Comparison of ENCODE assay signal across 13 cellular contexts in genomic region chr18:9184998-9185613, GRCh38. TPM values are rescaled to one million over a fixed set of nuclear protein-coding genes. Genes with fewer than 3 reads are reported as not detected.
DNase-seq lines count a peak whose midpoint lies in the region; ATAC-seq and TF ChIP-seq lines count a peak whose summit lies in the region.
"Had no signal": no experiment of that assay in that cellular context is flagged by ENCODE, and none has a peak within 500 bp of the region (broad histone marks: within the 10 kb centered on the region; RNA-seq: fewer than 3 reads in every experiment).

No MANE protein-coding gene starts in this region.

- no peaks in the 10 kb centered on the region for H3K27me3 Mint-ChIP-seq in CD4-positive, alpha-beta memory T cell
- no peaks in the 10 kb centered on the region for H3K27me3 Mint-ChIP-seq in naive B cell
- H3K27me3 Mint-ChIP-seq: type B pancreatic cell had no signal

- peak overlapping the region; percentile 2 to 23 for H3K4me3 ChIP-seq in CD4-positive, alpha-beta memory T cell (ENCODE audit: low read length in 2 of 2)
- H3K4me3 ChIP-seq in astrocyte of the spinal cord (ENCODE audit: low read depth, low read length), result no peak overlapping the region
- H3K4me3 ChIP-seq: body of pancreas, pancreas had no signal

- intact Hi-C loops in CD4-positive, alpha-beta memory T cell (cut with micrococcal nuclease), result no loop called here
- intact Hi-C loops in head of caudate nucleus (cut with DNase I), result no loop called here

- no peaks in the 10 kb centered on the region for H3K9me3 Mint-ChIP-seq in CD4-positive, alpha-beta memory T cell
- H3K9me3 Mint-ChIP-seq in naive B cell, result peaks cover 0 to 3% (median 0%) of the 10 kb centered on the region in 7 donors
- H3K9me3 Mint-ChIP-seq: type B pancreatic cell had no signal

- H3K4me1 ChIP-seq in CD4-positive, alpha-beta memory T cell (ENCODE audit: insufficient read depth, low read length), result peaks cover 65% of the 10 kb centered on the region

- peaks cover 42 to 83% (median 60%) of the 10 kb centered on the region in 4 donors for H3K4me1 Mint-ChIP-seq in CD4-positive, alpha-beta memory T cell
- H3K4me1 Mint-ChIP-seq in naive B cell, result peaks cover 28 to 57% (median 50%) of the 10 kb centered on the region in 3 donors

- ATAC-seq in GM18511 (IDR thresholded peaks at IDR 0.05; ENCODE audit: unreplicated experiment), result peak; percentile 26
- ATAC-seq in naive B cell (ENCODE audit: low read depth in 2 of 2), result peak; percentile 35 to 40
- ATAC-seq in GM21528 (IDR thresholded peaks at IDR 0.05; ENCODE audit: low FRiP score, unreplicated experiment), result no peak
- ATAC-seq: body of pancreas had no signal

- no peaks in the 10 kb centered on the region for H3K9me3 ChIP-seq in CD4-positive, alpha-beta memory T cell (ENCODE audit: control insufficient read depth in 1 of 2, low read length in 2 of 2)
- H3K9me3 ChIP-seq: body of pancreas, pancreas had no signal

- in situ Hi-C loops in astrocyte of the spinal cord (cut with HindIII; ENCODE audit: low sequenced_read_pairs), result no loop called here

- H3K27me3 ChIP-seq in CD4-positive, alpha-beta memory T cell (ENCODE audit: insufficient read depth, low read length), result no peaks in the 10 kb centered on the region
- H3K27me3 ChIP-seq: body of pancreas, pancreas had no signal

- H3K36me3 ChIP-seq in CD4-positive, alpha-beta memory T cell (ENCODE audit: insufficient read depth, low read length), result peaks cover 11% of the 10 kb centered on the region

- POLR2A ChIA-PET in CD4-positive, alpha-beta memory T cell (lab: Charles Lee; ENCODE audit: partially characterized antibody), result interaction anchor here (1.2 kb wide), 1 partner anchor 47 kb away, joined by 3 read pairs; no protein-coding TSS in a partner anchor

- DNase-seq in CD4-positive, alpha-beta memory T cell, result peak in 1 of 5 donors; percentile 14
- DNase-seq in astrocyte of the spinal cord (ENCODE audit: low read depth, low spot score) (peak; percentile 6), naive B cell (no peak), head of caudate nucleus (no peak), hepatic stellate cell (ENCODE audit: low spot score) (no peak), EL (no peak)
- DNase-seq: activated CD4-positive, CD25-positive, alpha-beta regulatory T cell; body of pancreas; kidney glomerular epithelial cell; pancreas had no signal

- H3K36me3 Mint-ChIP-seq in CD4-positive, alpha-beta memory T cell, result peaks cover 43 to 53% of the 10 kb centered on the region in 2 donors
- H3K36me3 Mint-ChIP-seq in naive B cell, result peaks cover 10 to 25% of the 10 kb centered on the region in 2 donors

- TF ChIP-seq CTCF in astrocyte of the spinal cord (IDR thresholded peaks at IDR 0.05; ENCODE audit: low read depth, low read length), result no peak

- peak overlapping the region; percentile 38 for H3K27ac ChIP-seq in CD4-positive, alpha-beta memory T cell (ENCODE audit: low read depth, low read length)
- H3K27ac ChIP-seq: body of pancreas, pancreas had no signal

- peak overlapping the region; percentile 51 to 86 (median 75) for H3K4me3 Mint-ChIP-seq in CD4-positive, alpha-beta memory T cell
- peak overlapping the region; percentile 24 to 84 (median 70) for H3K4me3 Mint-ChIP-seq in naive B cell
- H3K4me3 Mint-ChIP-seq: type B pancreatic cell had no signal

- CTCF ChIA-PET in CD4-positive, alpha-beta memory T cell (lab: Charles Lee; ENCODE audit: partially characterized antibody), result interaction anchor here (0.7 kb wide), 1 partner anchor 77 kb away, joined by 3 read pairs; no protein-coding TSS in a partner anchor

- peak overlapping the region; percentile 59 to 91 (median 77) for H3K27ac Mint-ChIP-seq in CD4-positive, alpha-beta memory T cell
- H3K27ac Mint-ChIP-seq in naive B cell, result peak overlapping the region in 5 of 6 donors; percentile 2 to 73 (median 4)
- H3K27ac Mint-ChIP-seq: type B pancreatic cell had no signal

RNA-seq across cellular contexts. Expression of gene ANKRD12, which starts 48.5 kb away (rescaled TPM):
- total RNA-seq in CD4-positive, alpha-beta memory T cell, result 100 to 1,000 TPM; 262 to 280 TPM
- 100 to 1,000 TPM in 1 of 2 donors, 10 to 100 TPM in 1; 10.7 to 141 TPM for polyA plus RNA-seq in CD4-positive, alpha-beta memory T cell
- polyA plus RNA-seq in naive B cell (ENCODE audit: low read depth in 6 of 6), result 10 to 100 TPM in 5 of 6 donors, 1 to 10 TPM in 1; 6.7 to 93.9 (median 27.4) TPM
